ENCODE assay signal across 34 cellular contexts in the genomic region with DNA sequence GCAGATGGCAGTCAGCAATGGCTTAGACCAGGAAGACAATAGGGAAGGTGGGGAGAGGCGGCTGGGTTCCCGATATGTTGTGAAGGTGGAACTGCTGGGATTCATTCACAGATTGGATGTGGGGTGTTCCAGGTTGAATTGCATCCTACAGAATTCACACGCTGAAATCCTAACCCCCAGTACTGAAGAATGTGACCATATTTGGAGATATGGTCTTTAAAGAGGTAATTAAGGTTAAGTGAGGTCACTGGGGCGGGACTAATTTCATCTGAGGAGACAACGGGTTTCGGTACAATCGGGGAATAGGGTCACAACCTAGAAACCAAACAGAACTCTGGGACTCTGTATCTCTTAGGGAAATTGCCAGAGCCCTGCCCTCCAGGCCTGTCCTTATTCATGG. TPM values are rescaled to one million over a fixed set of nuclear protein-coding genes. Genes with fewer than 3 reads are reported as not detected.
"Had no signal": no experiment of that assay in that cellular context is flagged by ENCODE, and none has a peak within 500 bp of the region (broad histone marks: within the 10 kb centered on the region; RNA-seq: fewer than 3 reads in every experiment).

No MANE protein-coding gene starts in this region.

- H3K27ac Mint-ChIP-seq: activated CD4-positive, alpha-beta memory T cell treated with anti-CD3 and anti-CD28 coated beads, Interleukin-2, amount 10 ng/mL, durations not matched to agents 7 days and 5 days; activated CD4-positive, alpha-beta T cell treated with anti-CD3 and anti-CD28 coated beads for 36 hours; activated CD4-positive, alpha-beta T cell treated with anti-CD3 and anti-CD28 coated beads, Interleukin-2, amount 10 ng/mL, durations not matched to agents 24 days and 14 days; activated naive CD4-positive, alpha-beta T cell treated with anti-CD3 and anti-CD28 coated beads for 36 hours; activated naive CD4-positive, alpha-beta T cell treated with anti-CD3 and anti-CD28 coated beads, Interleukin-2, amount 50 U/mL, for 24 hours; activated naive CD8-positive, alpha-beta T cell treated with anti-CD3 and anti-CD28 coated beads for 36 hours; activated naive CD8-positive, alpha-beta T cell treated with anti-CD3 and anti-CD28 coated beads, Interleukin-2, amount 50 U/mL, for 24 hours; activated T-helper 1 cell treated with anti-CD3 and anti-CD28 coated beads, Interleukin-12 subunit alpha, Interleukin-12 subunit beta, Interleukin-2, Interleukin-4 antibody, amounts not matched to agents 30 ng/mL and 10 ng/mL and 1 ng/mL, durations not matched to agents 14 hours and 24 hours and 36 hours; activated T-helper 2 cell treated with anti-CD3 and anti-CD28 coated beads, Interferon-gamma antibody, Interleukin-2, Interleukin-4, amounts not matched to agents 10 μg/mL and 5 μg/mL and 100 μg/mL, durations not matched to agents 14 hours and 24 hours and 36 hours; effector memory CD8-positive, alpha-beta T cell had no signal

- H3K4me3 Mint-ChIP-seq: activated CD4-positive, alpha-beta memory T cell treated with anti-CD3 and anti-CD28 coated beads, Interleukin-2, amount 10 ng/mL, durations not matched to agents 7 days and 5 days; activated CD4-positive, alpha-beta T cell treated with anti-CD3 and anti-CD28 coated beads for 36 hours; activated CD4-positive, alpha-beta T cell treated with anti-CD3 and anti-CD28 coated beads, Interleukin-2, amount 10 ng/mL, durations not matched to agents 24 days and 14 days; activated naive CD4-positive, alpha-beta T cell treated with anti-CD3 and anti-CD28 coated beads for 36 hours; activated naive CD4-positive, alpha-beta T cell treated with anti-CD3 and anti-CD28 coated beads, Interleukin-2, amount 50 U/mL, for 24 hours; activated naive CD8-positive, alpha-beta T cell treated with anti-CD3 and anti-CD28 coated beads for 36 hours; activated naive CD8-positive, alpha-beta T cell treated with anti-CD3 and anti-CD28 coated beads, Interleukin-2, amount 50 U/mL, for 24 hours; activated T-helper 1 cell treated with anti-CD3 and anti-CD28 coated beads, Interleukin-12 subunit alpha, Interleukin-12 subunit beta, Interleukin-2, Interleukin-4 antibody, amounts not matched to agents 30 ng/mL and 10 ng/mL and 1 ng/mL, durations not matched to agents 14 hours and 24 hours and 36 hours; central memory CD8-positive, alpha-beta T cell; effector memory CD8-positive, alpha-beta T cell had no signal

- H3K4me3 ChIP-seq: adrenal gland, body of pancreas, esophagus muscularis mucosa, gastrocnemius medialis, heart left ventricle had no signal

- H3K9me3 Mint-ChIP-seq: activated CD4-positive, alpha-beta memory T cell treated with anti-CD3 and anti-CD28 coated beads, Interleukin-2, amount 10 ng/mL, durations not matched to agents 7 days and 5 days; activated CD4-positive, alpha-beta T cell treated with anti-CD3 and anti-CD28 coated beads, Interleukin-2, amount 10 ng/mL, durations not matched to agents 24 days and 14 days; activated naive CD4-positive, alpha-beta T cell treated with anti-CD3 and anti-CD28 coated beads for 36 hours; activated naive CD4-positive, alpha-beta T cell treated with anti-CD3 and anti-CD28 coated beads, Interleukin-2, amount 50 U/mL, for 24 hours; activated naive CD8-positive, alpha-beta T cell treated with anti-CD3 and anti-CD28 coated beads for 36 hours; activated naive CD8-positive, alpha-beta T cell treated with anti-CD3 and anti-CD28 coated beads, Interleukin-2, amount 50 U/mL, for 24 hours; activated T-helper 2 cell treated with anti-CD3 and anti-CD28 coated beads, Interferon-gamma antibody, Interleukin-2, Interleukin-4, amounts not matched to agents 10 μg/mL and 5 μg/mL and 100 μg/mL, durations not matched to agents 14 hours and 24 hours and 36 hours; central memory CD8-positive, alpha-beta T cell; effector memory CD8-positive, alpha-beta T cell had no signal

- H3K36me3 Mint-ChIP-seq: activated naive CD4-positive, alpha-beta T cell treated with anti-CD3 and anti-CD28 coated beads, Interleukin-2, amount 50 U/mL, for 24 hours; activated naive CD8-positive, alpha-beta T cell treated with anti-CD3 and anti-CD28 coated beads for 36 hours had no signal

- H3K4me1 ChIP-seq: adrenal gland, esophagus muscularis mucosa, heart left ventricle had no signal

- H3K9me3 ChIP-seq: adrenal gland, body of pancreas, esophagus muscularis mucosa, gastrocnemius medialis, heart left ventricle had no signal

- ATAC-seq: activated CD4-positive, alpha-beta T cell treated with anti-CD3 and anti-CD28 coated beads for 36 hours; activated naive CD8-positive, alpha-beta T cell treated with anti-CD3 and anti-CD28 coated beads, Interleukin-2, amount 50 U/mL, for 24 hours; body of pancreas; effector memory CD8-positive, alpha-beta T cell; foreskin keratinocyte; gastrocnemius medialis; heart left ventricle had no signal

- H3K4me1 Mint-ChIP-seq: central memory CD8-positive, alpha-beta T cell had no signal

- H3K27me3 Mint-ChIP-seq: activated naive CD4-positive, alpha-beta T cell treated with anti-CD3 and anti-CD28 coated beads, Interleukin-2, amount 50 U/mL, for 24 hours; activated naive CD8-positive, alpha-beta T cell treated with anti-CD3 and anti-CD28 coated beads for 36 hours had no signal

- H3K36me3 ChIP-seq: adrenal gland, esophagus muscularis mucosa, gastrocnemius medialis, heart left ventricle had no signal

- H3K27ac ChIP-seq: adrenal gland, body of pancreas, esophagus muscularis mucosa, foreskin keratinocyte, gastrocnemius medialis, heart left ventricle had no signal

- DNase-seq: activated CD4-positive, alpha-beta memory T cell treated with anti-CD3 and anti-CD28 coated beads, Interleukin-2, amount 10 ng/mL, durations not matched to agents 7 days and 5 days; activated CD4-positive, alpha-beta T cell treated with anti-CD3 and anti-CD28 coated beads for 36 hours; activated CD4-positive, alpha-beta T cell treated with anti-CD3 and anti-CD28 coated beads, Interleukin-2, amount 10 ng/mL, durations not matched to agents 24 days and 14 days; activated CD4-positive, alpha-beta T cell treated with anti-CD3 and anti-CD28 coated beads, Interleukin-2, amount 50 U/mL, for 4 hours; activated CD4-positive, CD25-positive, alpha-beta regulatory T cell; activated CD4-positive, CD25-positive, alpha-beta regulatory T cell treated with anti-CD3 and anti-CD28 coated beads, Interleukin-2, amount 50 U/mL, for 72 hours; activated effector memory CD4-positive, alpha-beta T cell treated with anti-CD3 and anti-CD28 coated beads, Interleukin-2, amount 50 U/mL, for 16 hours; activated naive CD4-positive, alpha-beta T cell treated with anti-CD3 and anti-CD28 coated beads for 36 hours; activated naive CD8-positive, alpha-beta T cell treated with anti-CD3 and anti-CD28 coated beads for 36 hours; activated naive CD8-positive, alpha-beta T cell treated with anti-CD3 and anti-CD28 coated beads, Interleukin-2, amount 50 U/mL, for 24 hours; activated T-cell treated with anti-CD3 and anti-CD28 coated beads, Interleukin-2, amount 50 U/mL, for 1 hour; activated T-cell treated with anti-CD3 and anti-CD28 coated beads, Interleukin-2, amount 50 U/mL, for 48 hours; amygdala; aorta; body of pancreas; cortex of kidney; effector CD4-positive, alpha-beta T cell; effector memory CD8-positive, alpha-beta T cell; erythroblast; foreskin keratinocyte; gastrocnemius medialis; glutamatergic neuron; heart left ventricle; T-helper 2 cell had no signal

- H3K27me3 ChIP-seq: adrenal gland, body of pancreas, esophagus muscularis mucosa, foreskin keratinocyte, gastrocnemius medialis had no signal

RNA-seq across cellular contexts. Expression of gene CHRNA9, which starts 5.3 kb away (rescaled TPM):
- total RNA-seq: activated CD4-positive, alpha-beta memory T cell treated with anti-CD3 and anti-CD28 coated beads, Interleukin-2, amount 10 ng/mL, durations not matched to agents 7 days and 5 days; activated CD4-positive, alpha-beta T cell treated with anti-CD3 and anti-CD28 coated beads for 36 hours; activated CD4-positive, alpha-beta T cell treated with anti-CD3 and anti-CD28 coated beads, Interleukin-2, amount 10 ng/mL, durations not matched to agents 24 days and 14 days; activated naive CD4-positive, alpha-beta T cell treated with anti-CD3 and anti-CD28 coated beads for 36 hours; activated T-helper 1 cell treated with anti-CD3 and anti-CD28 coated beads, Interleukin-12 subunit alpha, Interleukin-12 subunit beta, Interleukin-2, Interleukin-4 antibody, amounts not matched to agents 30 ng/mL and 10 ng/mL and 1 ng/mL, durations not matched to agents 14 hours and 24 hours and 36 hours; activated T-helper 2 cell treated with anti-CD3 and anti-CD28 coated beads, Interferon-gamma antibody, Interleukin-2, Interleukin-4, amounts not matched to agents 10 μg/mL and 5 μg/mL and 100 μg/mL, durations not matched to agents 14 hours and 24 hours and 36 hours; adrenal gland; aorta; body of pancreas; cardiac septum; cerebellum; dermis blood vessel endothelial cell; foreskin keratinocyte; gastrocnemius medialis; heart left ventricle; T-helper 1 cell treated with Interleukin-12 subunit alpha and Interleukin-12 subunit beta and Interleukin-4 antibody, amounts not matched to agents 30 ng/mL and 1 ng/mL, for 36 hours had no signal
- polyA plus RNA-seq: adrenal gland, aorta, heart left ventricle had no signal
